ENCODE assay signal across 10 cellular contexts in the genomic region with DNA sequence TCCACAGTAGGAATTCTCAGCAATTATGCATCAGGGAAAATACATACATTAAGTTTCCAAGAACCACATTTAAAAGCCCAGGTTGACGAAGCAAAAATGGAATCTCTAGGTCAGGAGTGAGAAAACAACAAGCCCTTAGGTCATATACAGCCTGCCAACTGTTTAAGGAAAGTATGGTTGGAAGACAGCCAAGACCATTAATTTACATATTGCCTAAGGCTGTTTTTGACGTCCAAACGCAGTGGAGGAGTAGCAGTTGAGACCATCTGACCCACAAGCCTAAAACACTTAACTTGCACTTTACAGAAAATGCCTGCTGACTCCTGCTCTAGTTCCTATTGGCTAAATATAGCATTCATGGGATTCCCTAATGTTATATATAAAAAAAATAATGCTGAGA.
DNase-seq lines count a peak whose midpoint lies in the region; ATAC-seq and TF ChIP-seq lines count a peak whose summit lies in the region.
"Had no signal": no experiment of that assay in that cellular context is flagged by ENCODE, and none has a peak within 500 bp of the region (broad histone marks: within the 10 kb centered on the region; RNA-seq: fewer than 3 reads in every experiment).

No MANE protein-coding gene starts in this region.

- intact Hi-C loops in CD4-positive, alpha-beta memory T cell (cut with micrococcal nuclease), result no loop called here

- H3K4me2 ChIP-seq in GM23338, result no peak overlapping the region

- no peaks in the 10 kb centered on the region for H3K79me2 ChIP-seq in GM23338 (replicated peaks; ENCODE audit: insufficient read depth)

- ATAC-seq in GM23338, result no peak; the same call in 2 of the 3 replicates

- H3K9me3 ChIP-seq in CD4-positive, alpha-beta memory T cell (ENCODE audit: control insufficient read depth in 1 of 2, low read length in 2 of 2), result no peaks in the 10 kb centered on the region
- H3K9me3 ChIP-seq: neutrophil had no signal

- no peaks in the 10 kb centered on the region for H3K36me3 Mint-ChIP-seq in GM23338 (ENCODE audit: low read depth)
- H3K36me3 Mint-ChIP-seq in CD4-positive, alpha-beta memory T cell, result no peaks in the 10 kb centered on the region
- H3K36me3 Mint-ChIP-seq: CD4-positive, CD25-positive, alpha-beta regulatory T cell had no signal

- no peaks in the 10 kb centered on the region for H3F3A ChIP-seq in GM23338 (replicated peaks; ENCODE audit: low read depth)

- no peaks in the 10 kb centered on the region for H3K9me2 ChIP-seq in GM23338 (ENCODE audit: insufficient read depth)

- no peak overlapping the region for H3K27ac ChIP-seq in GM23338 (ENCODE audit: low read depth)
- H3K27ac ChIP-seq in CD4-positive, alpha-beta memory T cell (ENCODE audit: low read depth, low read length), result no peak overlapping the region
- H3K27ac ChIP-seq: neutrophil had no signal

- H3K4me1 ChIP-seq in GM23338 (ENCODE audit: insufficient read depth), result peaks cover 4% of the 10 kb centered on the region
- no peaks in the 10 kb centered on the region for H3K4me1 ChIP-seq in CD4-positive, alpha-beta memory T cell (ENCODE audit: insufficient read depth, low read length)

- no peak for TF ChIP-seq CTCF in GM23338 (conservative IDR thresholded peaks at IDR 0.05; ENCODE audit: low read depth in 2 of 2)

- H3K4me1 Mint-ChIP-seq in GM23338, result peaks cover 7% of the 10 kb centered on the region
- no peaks in the 10 kb centered on the region for H3K4me1 Mint-ChIP-seq in CD4-positive, alpha-beta memory T cell
- H3K4me1 Mint-ChIP-seq: CD4-positive, CD25-positive, alpha-beta regulatory T cell had no signal

- POLR2A ChIA-PET in CD4-positive, alpha-beta memory T cell (lab: Charles Lee; ENCODE audit: partially characterized antibody), result no interaction called here

- no peak overlapping the region for H3K4me3 ChIP-seq in GM23338
- no peak overlapping the region for H3K4me3 ChIP-seq in CD4-positive, alpha-beta memory T cell (ENCODE audit: low read length in 2 of 2)

- H3K4me3 Mint-ChIP-seq in GM23338, result no peak overlapping the region
- no peak overlapping the region for H3K4me3 Mint-ChIP-seq in CD4-positive, alpha-beta memory T cell
- H3K4me3 Mint-ChIP-seq: CD4-positive, CD25-positive, alpha-beta regulatory T cell had no signal

- no peaks in the 10 kb centered on the region for H3K36me3 ChIP-seq in GM23338 (ENCODE audit: insufficient read depth)
- no peaks in the 10 kb centered on the region for H3K36me3 ChIP-seq in CD4-positive, alpha-beta memory T cell (ENCODE audit: insufficient read depth, low read length)
- H3K36me3 ChIP-seq: neutrophil had no signal

- H3K27me3 ChIP-seq in GM23338 (ENCODE audit: insufficient read depth), result no peaks in the 10 kb centered on the region
- no peaks in the 10 kb centered on the region for H3K27me3 ChIP-seq in CD4-positive, alpha-beta memory T cell (ENCODE audit: insufficient read depth, low read length)

- DNase-seq in A172 (ENCODE audit: low spot score) (peak; percentile 55), GM23338 (ENCODE audit: low spot score) (peak; percentile 30), NCI-H1436 treated with DMSO at 0.1 percent for 48 hours (lab: John Stamatoyannopoulos, UW) (peak; percentile 78), brain pericyte (ENCODE audit: low read depth, low spot score) (peak; percentile 73), inferior parietal cortex (ENCODE audit: extremely low spot score) (no peak), nucleus accumbens (lab: John Stamatoyannopoulos, UW) (no peak)
- no peak for DNase-seq in CD4-positive, alpha-beta memory T cell
- no peak for DNase-seq in activated CD4-positive, alpha-beta T cell treated with anti-CD3 and anti-CD28 coated beads, Interleukin-2, amount 50 U/mL, for 1 hour
- DNase-seq: CD4-positive, CD25-positive, alpha-beta regulatory T cell had no signal

- peak overlapping the region; percentile 36; the same call in 1 of the 2 replicates for H3K27ac Mint-ChIP-seq in GM23338
- no peak overlapping the region for H3K27ac Mint-ChIP-seq in CD4-positive, alpha-beta memory T cell
- H3K27ac Mint-ChIP-seq: CD4-positive, CD25-positive, alpha-beta regulatory T cell had no signal

- no peak overlapping the region for H2AFZ ChIP-seq in GM23338

- no peaks in the 10 kb centered on the region for H3K27me3 Mint-ChIP-seq in GM23338 (ENCODE audit: insufficient read depth, low read depth, poor library complexity)
- peaks cover 10 to 11% of the 10 kb centered on the region in 2 donors for H3K27me3 Mint-ChIP-seq in CD4-positive, alpha-beta memory T cell
- H3K27me3 Mint-ChIP-seq: CD4-positive, CD25-positive, alpha-beta regulatory T cell had no signal

- H3K9me3 Mint-ChIP-seq in GM23338, result no peaks in the 10 kb centered on the region
- no peaks in the 10 kb centered on the region for H3K9me3 Mint-ChIP-seq in CD4-positive, alpha-beta memory T cell

- CTCF ChIA-PET in CD4-positive, alpha-beta memory T cell (lab: Charles Lee; ENCODE audit: partially characterized antibody), result interaction anchor here (1.1 kb wide), 1 partner anchor 237 kb away, joined by 3 read pairs; no protein-coding TSS in a partner anchor

- no peaks in the 10 kb centered on the region for H4K20me1 ChIP-seq in GM23338 (replicated peaks; ENCODE audit: insufficient read depth)

TF ChIP-seq in GM23338, 12 proteins besides CTCF, POLR2A, EP300 and RAD21:
- TF ChIP-seq ZNF331 (CRISPR knock-in tag; IDR thresholded peaks at IDR 0.05; ENCODE audit: low read depth), result no peak
- no peak for TF ChIP-seq NANOG (IDR thresholded peaks at IDR 0.05; ENCODE audit: borderline replicate concordance)
- TF ChIP-seq, protein P1, sequence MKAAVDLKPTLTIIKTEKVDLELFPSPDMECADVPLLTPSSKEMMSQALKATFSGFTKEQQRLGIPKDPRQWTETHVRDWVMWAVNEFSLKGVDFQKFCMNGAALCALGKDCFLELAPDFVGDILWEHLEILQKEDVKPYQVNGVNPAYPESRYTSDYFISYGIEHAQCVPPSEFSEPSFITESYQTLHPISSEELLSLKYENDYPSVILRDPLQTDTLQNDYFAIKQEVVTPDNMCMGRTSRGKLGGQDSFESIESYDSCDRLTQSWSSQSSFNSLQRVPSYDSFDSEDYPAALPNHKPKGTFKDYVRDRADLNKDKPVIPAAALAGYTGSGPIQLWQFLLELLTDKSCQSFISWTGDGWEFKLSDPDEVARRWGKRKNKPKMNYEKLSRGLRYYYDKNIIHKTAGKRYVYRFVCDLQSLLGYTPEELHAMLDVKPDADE (IDR thresholded peaks at IDR 0.05), result no peak
- TF ChIP-seq EZH2phosphoT487 (IDR thresholded peaks at IDR 0.05; ENCODE audit: unreplicated experiment), result no peak
- no peak for TF ChIP-seq STAT1 (IDR thresholded peaks at IDR 0.05; ENCODE audit: unreplicated experiment)

Comparison
In these comparisons a context has a peak if more than half of its experiments do, and no peak if none do; other contexts are left out.
1. DNase-seq: peak in A172 (single experiment), GM23338 (single experiment), NCI-H1436 treated with DMSO at 0.1 percent for 48 hours (single experiment) and brain pericyte (single experiment); none in inferior parietal cortex (single experiment), CD4-positive, alpha-beta memory T cell (0 of 5), activated CD4-positive, alpha-beta T cell treated with anti-CD3 and anti-CD28 coated beads, Interleukin-2, amount 50 U/mL, for 1 hour (single experiment) and nucleus accumbens (0 of 56).